16 cellular contexts compared by ENCODE assay signal in genomic region chr4:188221090-188221489, GRCh38.
"Had no signal": no experiment of that assay in that cellular context is flagged by ENCODE, and none has a peak within 500 bp of the region (broad histone marks: within the 10 kb centered on the region; RNA-seq: fewer than 3 reads in every experiment).

No MANE protein-coding gene starts in this region.

- H3K36me3 ChIP-seq: esophagus muscularis mucosa, neutrophil, tibial nerve had no signal

- H3K9me3 ChIP-seq: esophagus muscularis mucosa, neutrophil, testis had no signal

- H3K4me3 ChIP-seq: coronary artery, esophagus muscularis mucosa, testis, tibial nerve had no signal

- H3K4me1 ChIP-seq: esophagus muscularis mucosa, testis, tibial nerve had no signal

- H3K27me3 ChIP-seq: neutrophil, testis, tibial nerve had no signal

- DNase-seq: effector CD4-positive, alpha-beta T cell; endodermal cell; immature natural killer cell; left ventricle myocardium superior; naive thymus-derived CD8-positive, alpha-beta T cell; posterior cingulate gyrus; stimulated activated CD4-positive, alpha-beta T cell treated with anti-CD3 and anti-CD28 coated beads, Interleukin-2, amount 100 ng/mL, for 24 hours; stimulated activated CD4-positive, alpha-beta T cell treated with anti-CD3 and anti-CD28 coated beads, Interleukin-4, amount 100 ng/mL, for 4 hours; stimulated activated naive B cell treated with anti-CD40 and anti-IgM and Interleukin-4, amounts not matched to agents 10 μg/mL and 1 μg/mL and 100 μg/mL, for 72 hours; stimulated activated naive CD8-positive, alpha-beta T cell treated with anti-CD3 and anti-CD28 coated beads, Interleukin-15, amount 100 ng/mL, for 72 hours; testis had no signal

- H3K27ac ChIP-seq: coronary artery, esophagus muscularis mucosa, neutrophil, testis, tibial nerve had no signal

- ATAC-seq: left ventricle myocardium superior; naive thymus-derived CD8-positive, alpha-beta T cell; sciatic nerve; stimulated activated naive B cell treated with anti-CD40 and anti-IgM and Interleukin-4, amounts not matched to agents 10 μg/mL and 1 μg/mL and 100 μg/mL, for 72 hours; stimulated activated naive CD8-positive, alpha-beta T cell treated with anti-CD3 and anti-CD28 coated beads, Interleukin-15, amount 100 ng/mL, for 72 hours had no signal
